1 cellular context compared by ENCODE assay signal in the genomic region with DNA sequence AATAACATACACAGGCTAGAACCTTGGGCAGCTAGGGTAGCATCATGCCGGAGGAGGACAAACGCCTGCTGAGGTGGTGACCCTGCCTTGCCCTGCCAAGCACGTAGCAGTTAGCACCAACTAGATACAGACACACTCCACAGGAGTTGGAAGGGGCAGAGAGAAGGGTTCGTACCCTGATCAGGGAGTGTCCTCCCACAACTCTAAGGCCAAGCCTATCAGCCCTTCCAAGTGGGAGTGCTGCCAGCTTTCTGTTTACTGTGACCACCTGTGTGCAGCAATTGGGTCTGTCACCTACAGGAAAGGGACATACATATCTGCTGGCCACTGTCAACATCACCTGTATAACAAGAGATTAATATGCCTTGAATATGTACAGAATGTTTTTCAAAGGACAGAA.
TF ChIP-seq lines count a peak whose summit lies in the region.

No MANE protein-coding gene starts in this region.

TF ChIP-seq in IMR-90, 13 proteins besides CTCF, POLR2A, EP300 and RAD21:
- TF ChIP-seq, protein P1, sequence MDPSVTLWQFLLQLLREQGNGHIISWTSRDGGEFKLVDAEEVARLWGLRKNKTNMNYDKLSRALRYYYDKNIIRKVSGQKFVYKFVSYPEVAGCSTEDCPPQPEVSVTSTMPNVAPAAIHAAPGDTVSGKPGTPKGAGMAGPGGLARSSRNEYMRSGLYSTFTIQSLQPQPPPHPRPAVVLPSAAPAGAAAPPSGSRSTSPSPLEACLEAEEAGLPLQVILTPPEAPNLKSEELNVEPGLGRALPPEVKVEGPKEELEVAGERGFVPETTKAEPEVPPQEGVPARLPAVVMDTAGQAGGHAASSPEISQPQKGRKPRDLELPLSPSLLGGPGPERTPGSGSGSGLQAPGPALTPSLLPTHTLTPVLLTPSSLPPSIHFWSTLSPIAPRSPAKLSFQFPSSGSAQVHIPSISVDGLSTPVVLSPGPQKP (IDR thresholded peaks at IDR 0.05; ENCODE audit: borderline replicate concordance, low read depth, low read length) = no peak
- TF ChIP-seq CEBPB (IDR thresholded peaks at IDR 0.05; ENCODE audit: low read depth, low read length) (no peak), FOS (IDR thresholded peaks at IDR 0.05; ENCODE audit: low read depth, low read length) (no peak), MAZ (IDR thresholded peaks at IDR 0.05; ENCODE audit: borderline replicate concordance, low read depth, low read length) (no peak), RCOR1 (IDR thresholded peaks at IDR 0.05; ENCODE audit: insufficient replicate concordance, low read length) (no peak), SMC3 (IDR thresholded peaks at IDR 0.05; ENCODE audit: low read depth, low read length) (no peak), RFX5 (IDR thresholded peaks at IDR 0.05; ENCODE audit: low read depth, low read length) (no peak), MXI1 (IDR thresholded peaks at IDR 0.05; ENCODE audit: borderline replicate concordance, low read depth, low read length) (no peak)
